Comparison of ENCODE assay signal across 18 cellular contexts in the genomic region with DNA sequence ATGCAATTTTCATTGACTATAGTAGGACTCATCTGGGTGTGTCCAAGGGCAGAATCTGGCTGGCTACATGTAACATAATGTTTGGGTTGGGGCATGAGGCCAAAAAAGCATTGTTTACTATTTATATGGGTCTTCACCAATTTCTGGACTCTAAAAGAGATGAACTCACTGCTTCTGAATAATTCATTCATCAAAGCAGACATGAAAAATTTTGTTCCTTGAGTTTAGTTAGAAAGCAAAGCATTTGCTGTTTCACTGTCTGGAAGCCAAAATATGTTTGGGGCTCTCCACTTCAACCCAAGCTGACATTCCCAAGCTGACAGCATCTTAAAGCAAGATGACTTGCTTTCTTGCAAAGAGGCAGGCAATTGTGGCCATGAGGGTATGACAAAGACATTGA.
"Had no signal": no experiment of that assay in that cellular context is flagged by ENCODE, and none has a peak within 500 bp of the region (broad histone marks: within the 10 kb centered on the region; RNA-seq: fewer than 3 reads in every experiment).

No MANE protein-coding gene starts in this region.

- H3K4me1 Mint-ChIP-seq: activated naive CD8-positive, alpha-beta T cell treated with anti-CD3 and anti-CD28 coated beads, Interleukin-2, amount 10 ng/mL, durations not matched to agents 7 days and 5 days; immature natural killer cell; naive thymus-derived CD4-positive, alpha-beta T cell had no signal

- ATAC-seq: activated CD4-positive, CD25-positive, alpha-beta regulatory T cell treated with anti-CD3 and anti-CD28 coated beads, Interleukin-2, amount 50 U/mL, for 24 hours; activated T-cell treated with anti-CD3 and anti-CD28 coated beads, Interleukin-2, amount 50 U/mL, for 4 hours; left cardiac atrium; naive thymus-derived CD4-positive, alpha-beta T cell; right cardiac atrium; stimulated activated naive B cell treated with anti-CD40 and anti-IgM and Interleukin-4, amounts not matched to agents 10 μg/mL and 1 μg/mL and 100 μg/mL, for 72 hours had no signal

- H3K36me3 Mint-ChIP-seq: activated naive CD8-positive, alpha-beta T cell treated with anti-CD3 and anti-CD28 coated beads, Interleukin-2, amount 10 ng/mL, durations not matched to agents 7 days and 5 days; naive thymus-derived CD4-positive, alpha-beta T cell; stimulated activated naive B cell treated with anti-CD40 and anti-IgM and Interleukin-4, amounts not matched to agents 10 μg/mL and 1 μg/mL and 100 μg/mL, for 72 hours; type B pancreatic cell had no signal

- H3K4me3 ChIP-seq: coronary artery, lung, spleen had no signal

- H3K9me3 Mint-ChIP-seq: activated naive CD8-positive, alpha-beta T cell treated with anti-CD3 and anti-CD28 coated beads, Interleukin-2, amount 10 ng/mL, durations not matched to agents 7 days and 5 days; activated T-cell treated with anti-CD3 and anti-CD28 coated beads, Interleukin-2, amount 50 U/mL, for 4 hours; stimulated activated naive B cell treated with anti-CD40 and anti-IgM and Interleukin-4, amounts not matched to agents 10 μg/mL and 1 μg/mL and 100 μg/mL, for 72 hours; type B pancreatic cell had no signal

- H3K27me3 Mint-ChIP-seq: activated naive CD8-positive, alpha-beta T cell treated with anti-CD3 and anti-CD28 coated beads, Interleukin-2, amount 10 ng/mL, durations not matched to agents 7 days and 5 days; naive thymus-derived CD4-positive, alpha-beta T cell; stimulated activated naive B cell treated with anti-CD40 and anti-IgM and Interleukin-4, amounts not matched to agents 10 μg/mL and 1 μg/mL and 100 μg/mL, for 72 hours; type B pancreatic cell had no signal

- H3K4me1 ChIP-seq: spleen had no signal

- H3K27me3 ChIP-seq: spleen had no signal

- H3K4me3 Mint-ChIP-seq: activated naive CD8-positive, alpha-beta T cell treated with anti-CD3 and anti-CD28 coated beads, Interleukin-2, amount 10 ng/mL, durations not matched to agents 7 days and 5 days; activated T-cell treated with anti-CD3 and anti-CD28 coated beads, Interleukin-2, amount 50 U/mL, for 4 hours; immature natural killer cell; naive thymus-derived CD4-positive, alpha-beta T cell; stimulated activated naive B cell treated with anti-CD40 and anti-IgM and Interleukin-4, amounts not matched to agents 10 μg/mL and 1 μg/mL and 100 μg/mL, for 72 hours; type B pancreatic cell had no signal

- DNase-seq: activated effector memory CD4-positive, alpha-beta T cell treated with anti-CD3 and anti-CD28 coated beads, Interleukin-2, amount 50 U/mL, for 16 hours; activated naive CD8-positive, alpha-beta T cell treated with anti-CD3 and anti-CD28 coated beads, Interleukin-2, amount 10 ng/mL, durations not matched to agents 7 days and 5 days; activated T-cell treated with anti-CD3 and anti-CD28 coated beads, Interleukin-2, amount 50 U/mL, for 4 hours; aorta; effector CD8-positive, alpha-beta T cell; glutamatergic neuron; immature natural killer cell; left cardiac atrium; midbrain; naive thymus-derived CD4-positive, alpha-beta T cell; right cardiac atrium; spleen; stimulated activated CD4-positive, alpha-beta T cell treated with anti-CD3 and anti-CD28 coated beads, Interleukin-1b, Interleukin-23, amount 100 ng/mL, for 48 hours; stimulated activated naive B cell treated with anti-CD40 and anti-IgM and Interleukin-4, amounts not matched to agents 10 μg/mL and 1 μg/mL and 100 μg/mL, for 72 hours had no signal

- H3K27ac ChIP-seq: spleen had no signal

- H3K36me3 ChIP-seq: spleen had no signal

- H3K27ac Mint-ChIP-seq: activated naive CD8-positive, alpha-beta T cell treated with anti-CD3 and anti-CD28 coated beads, Interleukin-2, amount 10 ng/mL, durations not matched to agents 7 days and 5 days; immature natural killer cell; naive thymus-derived CD4-positive, alpha-beta T cell; stimulated activated naive B cell treated with anti-CD40 and anti-IgM and Interleukin-4, amounts not matched to agents 10 μg/mL and 1 μg/mL and 100 μg/mL, for 72 hours; type B pancreatic cell had no signal
